ENCODE assay signal across 8 cellular contexts in genomic region chr17:49359990-49360795, GRCh38. TPM values are rescaled to one million over a fixed set of nuclear protein-coding genes. Genes with fewer than 3 reads are reported as not detected.
A peak's percentile ranks its signal among the peaks of the same experiment; 100 is the strongest.
DNase-seq lines count a peak whose midpoint lies in the region; ATAC-seq, FAIRE-seq and TF ChIP-seq lines count a peak whose summit lies in the region.

No MANE protein-coding gene starts in this region.

- TF ChIP-seq CTCF in foreskin fibroblast (IDR thresholded peaks at IDR 0.05; ENCODE audit: low read depth, low read length): no peak
- no peak for TF ChIP-seq CTCF in body of pancreas (IDR thresholded peaks at IDR 0.05)

- H3K4me3 ChIP-seq in foreskin fibroblast (ENCODE audit: low read depth in 1 of 2, low read length in 2 of 2) (peak overlapping the region; percentile 84 to 89), small intestine (ENCODE audit: low read depth in 1 of 2, low read length in 2 of 2) (peak overlapping the region; percentile 7 to 100), body of pancreas (peak overlapping the region in 1 of 2 donors; percentile 74)

- DNase-seq in NCI-H2171 treated with DMSO at 0.1 percent for 48 hours (lab: John Stamatoyannopoulos, UW) (peak; percentile 29), NCI-H2171 (lab: John Stamatoyannopoulos, UW) (no peak), SW480 (ENCODE audit: low spot score) (peak; percentile 27), foreskin fibroblast (no peak), small intestine (peak; percentile 58), body of pancreas (no peak)
- DNase-seq in NK-92 treated with Interleukin-12 subunit alpha and Interleukin-12 subunit beta, amount 100 ng/mL, for 24 hours (lab: John Stamatoyannopoulos, UW): no peak

- ATAC-seq in HG02840 (IDR thresholded peaks at IDR 0.05; ENCODE audit: low FRiP score, unreplicated experiment) (no peak), body of pancreas (no peak)

- H3K27ac ChIP-seq in small intestine (ENCODE audit: low read depth in 1 of 2, low read length in 1 of 2) (peak overlapping the region; percentile 81 to 98), body of pancreas (peak overlapping the region in 2 of 4 donors; percentile 91)

- no peak for FAIRE-seq in small intestine (lab: Jason Lieb, UNC)

- H3K36me3 ChIP-seq in small intestine (ENCODE audit: control insufficient read depth in 2 of 2, insufficient read depth in 2 of 2, low read length in 2 of 2) (no peaks in the 10 kb centered on the region), body of pancreas (replicated peaks in 1 of 2; ENCODE audit: insufficient read depth in 1 of 2, low read depth in 2 of 2) (no peaks in the 10 kb centered on the region)

- 1 to 9% (median 4%) methylated on average over 8 of the region's 8 CpGs for WGBS in small intestine, 3 donors
- 6 to 7% methylated on average over 8 of the region's 8 CpGs for WGBS in body of pancreas, 2 donors

- no peaks in the 10 kb centered on the region for H3K9me3 ChIP-seq in small intestine (ENCODE audit: control insufficient read depth, low read depth)
- no peaks in the 10 kb centered on the region for H3K9me3 ChIP-seq in body of pancreas

- H3K27me3 ChIP-seq in small intestine (ENCODE audit: control insufficient read depth in 2 of 2, insufficient read depth in 2 of 2, low read length in 2 of 2) (no peaks in the 10 kb centered on the region), body of pancreas (no peaks in the 10 kb centered on the region)

- H3K4me1 ChIP-seq in small intestine (ENCODE audit: control insufficient read depth in 2 of 2, insufficient read depth in 1 of 2, low read depth in 1 of 2, low read length in 1 of 2): peaks cover 3 to 6% of the 10 kb centered on the region in 2 donors
- H3K4me1 ChIP-seq in body of pancreas: peaks cover 36% of the 10 kb centered on the region

- no peak for TF ChIP-seq POLR2A in body of pancreas (IDR thresholded peaks at IDR 0.05)

- intact Hi-C loops in body of pancreas (cut with DNase I): no loop called here

RNA-seq across cellular contexts. Expression of gene ZNF652, which starts 1.9 kb away (rescaled TPM):
- 10 to 100 TPM in 2 of 3 donors, 1 to 10 TPM in 1; 8.6 to 27.3 (median 16.2) TPM for polyA plus RNA-seq in small intestine
- total RNA-seq in body of pancreas: 10 to 100 TPM; 26.4 to 36.1 TPM

RNA-seq across cellular contexts. Expression of gene PHB1, which starts 54.5 kb away (rescaled TPM):
- polyA plus RNA-seq in small intestine: 100 to 1,000 TPM; 108 to 301 (median 113) TPM
- 10 to 100 TPM; 37.1 to 38.6 TPM for total RNA-seq in body of pancreas

Comparison
In these comparisons a context has a peak if more than half of its experiments do, and no peak if none do; other contexts are left out.
1. DNase-seq: peak in NCI-H2171 treated with DMSO at 0.1 percent for 48 hours (single experiment), SW480 (single experiment) and small intestine (single experiment); none in NCI-H2171 (single experiment), foreskin fibroblast (0 of 2), NK-92 treated with Interleukin-12 subunit alpha and Interleukin-12 subunit beta, amount 100 ng/mL, for 24 hours (single experiment) and body of pancreas (0 of 4).